Comparison of ENCODE assay signal across 8 cellular contexts in genomic region chr11:65261591-65262380, GRCh38. TPM values are rescaled to one million over a fixed set of nuclear protein-coding genes. Genes with fewer than 3 reads are reported as not detected.
DNase-seq lines count a peak whose midpoint lies in the region; ATAC-seq and TF ChIP-seq lines count a peak whose summit lies in the region.

TSS of gene POLA2 (plus strand) at chr11:65261962. CDS start at chr11:65262293, 331 bp downstream.

- H3K9me3 ChIP-seq in esophagus (ENCODE audit: control insufficient read depth in 2 of 2, insufficient read depth in 1 of 2, low read depth in 1 of 2, low read length in 1 of 2) (no peaks in the 10 kb centered on the region), muscle layer of colon (ENCODE audit: low read length) (no peaks in the 10 kb centered on the region)

- no peaks in the 10 kb centered on the region for H3K27me3 Mint-ChIP-seq in activated T-cell treated with anti-CD3 and anti-CD28 coated beads, Interleukin-2, amount 50 U/mL, for 24 hours

- peak within 1 kb of the TSS; percentile 79 for H3K9ac ChIP-seq in muscle layer of colon (ENCODE audit: low read length)

- H3K27ac Mint-ChIP-seq in activated T-cell treated with anti-CD3 and anti-CD28 coated beads, Interleukin-2, amount 50 U/mL, for 24 hours = peak within 1 kb of the TSS; percentile 98

- 0% methylated on average over 66 of the region's 66 CpGs for WGBS in esophagus, 2 donors

- no peaks in the 10 kb centered on the region for H3K36me3 ChIP-seq in esophagus (ENCODE audit: control insufficient read depth in 2 of 2, insufficient read depth in 2 of 2, low read length in 1 of 2)
- H3K36me3 ChIP-seq in muscle layer of colon (ENCODE audit: insufficient read depth, low read length) = no peaks in the 10 kb centered on the region

- H3K27me3 ChIP-seq in esophagus (ENCODE audit: control insufficient read depth in 1 of 2, insufficient read depth in 2 of 2, low read length in 2 of 2) (no peaks in the 10 kb centered on the region), muscle layer of colon (ENCODE audit: control insufficient read depth in 1 of 2, insufficient read depth in 2 of 2, low read length in 2 of 2) (no peaks in the 10 kb centered on the region)

- peaks cover 0 to 2% of the 10 kb centered on the region in 2 donors for H3K4me1 ChIP-seq in esophagus (ENCODE audit: control insufficient read depth in 2 of 2, insufficient read depth in 2 of 2, low read length in 1 of 2)
- peaks cover 11% of the 10 kb centered on the region for H3K4me1 ChIP-seq in muscle layer of colon (ENCODE audit: insufficient read depth, low read length)

- H3K9me3 Mint-ChIP-seq in activated T-cell treated with anti-CD3 and anti-CD28 coated beads, Interleukin-2, amount 50 U/mL, for 24 hours = no peaks in the 10 kb centered on the region

- peak within 1 kb of the TSS; percentile 96 for H3K4me3 Mint-ChIP-seq in activated T-cell treated with anti-CD3 and anti-CD28 coated beads, Interleukin-2, amount 50 U/mL, for 24 hours

- H3K4me1 Mint-ChIP-seq in activated T-cell treated with anti-CD3 and anti-CD28 coated beads, Interleukin-2, amount 50 U/mL, for 24 hours (ENCODE audit: low read depth) = peaks cover 45% of the 10 kb centered on the region

- DNase-seq in DMS53 (lab: John Stamatoyannopoulos, UW) = peak; percentile 99
- DNase-seq in KG1 (lab: John Stamatoyannopoulos, UW) = peak; percentile 99
- peak; percentile 98 for DNase-seq in activated T-cell treated with anti-CD3 and anti-CD28 coated beads, Interleukin-2, amount 50 U/mL, for 24 hours
- peak; percentile 90 for DNase-seq in stimulated activated CD8-positive, alpha-beta memory T cell treated with anti-CD3 and anti-CD28 coated beads, Interleukin-7, amount 100 ng/mL, for 1 hour (ENCODE audit: low read depth in 2 of 2)

- peak within 1 kb of the TSS; percentile 97 to 98 for H3K27ac ChIP-seq in esophagus (ENCODE audit: low read depth in 2 of 2, low read length in 1 of 2)
- peak within 1 kb of the TSS; percentile 94 for H3K27ac ChIP-seq in muscle layer of colon (ENCODE audit: low read depth, low read length)

- H3K4me3 ChIP-seq in esophagus (ENCODE audit: low read depth in 1 of 2, low read length in 2 of 2) (peak within 1 kb of the TSS; percentile 63 to 71), muscle layer of colon (ENCODE audit: low read depth in 1 of 2, low read length in 2 of 2) (peak within 1 kb of the TSS; percentile 69 to 73)

- peaks cover 50% of the 10 kb centered on the region for H3K36me3 Mint-ChIP-seq in activated T-cell treated with anti-CD3 and anti-CD28 coated beads, Interleukin-2, amount 50 U/mL, for 24 hours (ENCODE audit: low read depth)

- ATAC-seq in GM21723 (IDR thresholded peaks at IDR 0.05; ENCODE audit: unreplicated experiment) = peak; percentile 83

TF ChIP-seq in PFSK-1, 5 proteins besides CTCF, POLR2A, EP300 and RAD21:
- peak; percentile 38 for TF ChIP-seq FOXP2 (optimal IDR thresholded peaks at IDR 0.05; ENCODE audit: borderline replicate concordance, extremely low read depth, extremely low read length, insufficient read depth)
- TF ChIP-seq SIN3A (IDR thresholded peaks at IDR 0.05; ENCODE audit: borderline replicate concordance, insufficient read depth, low read length) = peak; percentile 81; the same call in 1 of the 2 replicates
- TF ChIP-seq POLR2AphosphoS5 (IDR thresholded peaks at IDR 0.05; ENCODE audit: low read depth, low read length) = peak; percentile 97
- peak; percentile 89 for TF ChIP-seq TAF1 (IDR thresholded peaks at IDR 0.05; ENCODE audit: borderline replicate concordance, insufficient read depth, low read length)
- TF ChIP-seq REST (IDR thresholded peaks at IDR 0.05; ENCODE audit: insufficient read depth in 1 of 2, low read depth in 2 of 2, low read length in 2 of 2) = peak; percentile 16 to 36; a peak in 1 of 4 replicates
TF ChIP-seq in PFSK-1: peak in this region for 5.

RNA-seq across cellular contexts. Expression of gene POLA2, which starts in this region (rescaled TPM):
- polyA plus RNA-seq in PFSK-1 (2012; ENCODE audit: insufficient read length, low read depth) = 21.1 TPM
- 1 to 10 TPM; 8.5 to 9.2 TPM for polyA plus RNA-seq in esophagus

Comparison
In these comparisons a context has a peak if more than half of its experiments do, and no peak if none do; other contexts are left out.
1. Peak in every context shown above with its lines: DNase-seq, ATAC-seq, H3K4me3 ChIP-seq and H3K27ac ChIP-seq.